ENCODE assay signal across 8 cellular contexts in the genomic region with DNA sequence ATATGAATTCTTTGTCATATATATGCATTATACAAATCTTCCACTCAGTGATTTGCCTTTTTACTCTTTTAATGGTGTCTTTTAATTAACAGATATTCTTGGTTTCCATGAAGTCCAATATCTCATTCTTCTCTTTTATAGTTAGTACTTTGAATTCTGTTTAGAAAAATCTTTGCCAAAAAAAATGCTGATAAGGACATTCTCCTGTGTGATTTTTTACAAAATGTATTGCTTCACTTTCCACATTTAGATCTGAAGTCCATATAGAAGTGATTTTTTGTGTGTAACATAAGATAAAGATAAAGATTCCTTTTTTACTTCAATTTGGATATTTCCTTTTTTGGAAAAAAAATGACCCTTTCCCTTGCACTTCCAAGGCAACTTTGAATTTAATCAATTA. TPM values are rescaled to one million over a fixed set of nuclear protein-coding genes. Genes with fewer than 3 reads are reported as not detected.
"Had no signal": no experiment of that assay in that cellular context is flagged by ENCODE, and none has a peak within 500 bp of the region (broad histone marks: within the 10 kb centered on the region; RNA-seq: fewer than 3 reads in every experiment).

No MANE protein-coding gene starts in this region.

- ATAC-seq: GM12878 had no signal

- FAIRE-seq: G401.6, GM12878, GM12891, GM12892, GM18507 had no signal

- H3K4me3 ChIP-seq: GM12878 had no signal

- DNase-seq: GDM1, GF-D8 had no signal

RNA-seq across cellular contexts. Expression of a gene that starts 50.3 kb away (rescaled TPM):
- total RNA-seq: G401 had no signal
